ENCODE assay signal across 25 cellular contexts in genomic region chr21:25764065-25764464, GRCh38.
"Had no signal": no experiment of that assay in that cellular context is flagged by ENCODE, and none has a peak within 500 bp of the region (broad histone marks: within the 10 kb centered on the region; RNA-seq: fewer than 3 reads in every experiment).

No MANE protein-coding gene starts in this region.

- FAIRE-seq: colon, endothelial cell of umbilical vein had no signal

- H3K36me3 ChIP-seq: colonic mucosa had no signal

- H3K27me3 ChIP-seq: colonic mucosa, dorsolateral prefrontal cortex, esophagus muscularis mucosa, esophagus squamous epithelium, foreskin keratinocyte, gastrocnemius medialis, gastroesophageal sphincter, heart left ventricle, heart right ventricle had no signal

- H3K9me3 ChIP-seq: colonic mucosa, esophagus muscularis mucosa, esophagus squamous epithelium, gastrocnemius medialis, gastroesophageal sphincter, heart left ventricle, heart right ventricle had no signal

- DNase-seq: colonic mucosa; cortex of kidney; dermis blood vessel endothelial cell; dorsolateral prefrontal cortex; effector CD4-positive, alpha-beta T cell; effector CD8-positive, alpha-beta T cell; effector memory CD4-positive, alpha-beta T cell; effector memory CD8-positive, alpha-beta T cell; endodermal cell; erythroblast; esophagus squamous epithelium; foreskin fibroblast; foreskin keratinocyte; foreskin melanocyte; gastrocnemius medialis; glutamatergic neuron; heart left ventricle; heart right ventricle had no signal

- H3K27ac ChIP-seq: colonic mucosa, coronary artery, dorsolateral prefrontal cortex, epithelial cell of prostate, esophagus muscularis mucosa, esophagus squamous epithelium, foreskin keratinocyte, gastrocnemius medialis, gastroesophageal sphincter, heart left ventricle, heart right ventricle had no signal

- ATAC-seq: effector memory CD8-positive, alpha-beta T cell; esophagus mucosa; foreskin keratinocyte; gastrocnemius medialis; gastroesophageal sphincter; heart left ventricle; heart right ventricle had no signal

- H3K4me3 ChIP-seq: colonic mucosa, coronary artery, dorsolateral prefrontal cortex, esophagus muscularis mucosa, esophagus squamous epithelium, gastrocnemius medialis, gastroesophageal sphincter, heart left ventricle, heart right ventricle had no signal

- H3K4me1 ChIP-seq: colonic mucosa, esophagus muscularis mucosa, esophagus squamous epithelium, foreskin keratinocyte, gastrocnemius medialis, gastroesophageal sphincter, heart left ventricle, heart right ventricle had no signal
